Comparison of ENCODE assay signal across 8 cellular contexts in the genomic region with DNA sequence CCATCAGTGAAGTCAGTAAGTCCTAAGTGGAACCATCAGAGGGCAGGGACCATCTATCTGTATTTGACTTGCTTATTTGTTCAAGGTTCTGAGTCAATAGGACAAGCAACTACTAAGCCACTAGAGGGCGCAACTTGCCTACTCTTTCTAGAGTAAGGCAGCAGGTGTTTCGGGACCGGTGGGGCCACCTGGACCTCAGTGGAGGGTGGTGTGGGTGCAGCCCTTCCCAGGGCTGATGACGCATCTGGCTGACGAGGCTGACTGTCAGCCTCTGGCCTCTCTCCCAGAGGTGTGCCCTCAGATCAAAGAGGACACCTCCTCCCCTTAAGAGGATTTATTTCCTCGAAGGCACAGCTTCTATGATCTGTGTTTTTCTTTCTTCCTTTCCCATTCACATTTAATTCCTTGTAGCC. TPM values are rescaled to one million over a fixed set of nuclear protein-coding genes. Genes with fewer than 3 reads are reported as not detected.
DNase-seq lines count a peak whose midpoint lies in the region; ATAC-seq and TF ChIP-seq lines count a peak whose summit lies in the region.

No MANE protein-coding gene starts in this region.

- H3K9me2 ChIP-seq in GM23338 (ENCODE audit: insufficient read depth), result no peaks in the 10 kb centered on the region
- H3K9me2 ChIP-seq in MM.1S (replicated peaks; ENCODE audit: insufficient read depth, low read length), result no peaks in the 10 kb centered on the region
- H3K9me2 ChIP-seq in neural cell (ENCODE audit: insufficient read depth, low read length), result no peaks in the 10 kb centered on the region

- peak; percentile 98 for ATAC-seq in GM23338

- H3K4me1 ChIP-seq in GM23338 (ENCODE audit: insufficient read depth) (peaks cover 16% of the 10 kb centered on the region), MM.1S (ENCODE audit: low read length) (peaks cover 4% of the 10 kb centered on the region; the same call in 1 of the 2 replicates), fibroblast of lung (ENCODE audit: control insufficient read depth, extremely low read depth, insufficient read depth, low read length) (peaks cover 4% of the 10 kb centered on the region)

- H3K4me1 Mint-ChIP-seq in GM23338, result peaks cover 16% of the 10 kb centered on the region; the same call in 2 of the 3 replicates

- H3K27me3 Mint-ChIP-seq in GM23338 (ENCODE audit: insufficient read depth, low read depth, poor library complexity), result peaks cover 6% of the 10 kb centered on the region

- no peaks in the 10 kb centered on the region for H3K36me3 Mint-ChIP-seq in GM23338 (ENCODE audit: low read depth)

- DNase-seq in DMS53 treated with DMSO at 0.1 percent for 48 hours (lab: John Stamatoyannopoulos, UW; ENCODE audit: unreplicated experiment), result peak; percentile 97
- DNase-seq in GM23338 (ENCODE audit: low spot score), result peak; percentile 99
- peak; percentile 100 for DNase-seq in MM.1S
- DNase-seq in RPMI7951 (ENCODE audit: low read depth), result peak; percentile 75
- DNase-seq in activated T-helper 1 cell treated with Interleukin-2 at 50 U/mL for 16 hours (ENCODE audit: low read depth), result peak; percentile 73
- peak; percentile 77 to 85 for DNase-seq in fibroblast of lung (ENCODE audit: low read depth in 2 of 2)
- peak; percentile 97 for DNase-seq in superior temporal gyrus (ENCODE audit: extremely low spot score)

- H3K4me2 ChIP-seq in GM23338, result no peak overlapping the region
- H3K4me2 ChIP-seq in MM.1S (ENCODE audit: low read depth, low read length), result peak overlapping the region; percentile 17
- H3K4me2 ChIP-seq in fibroblast of lung (ENCODE audit: extremely low read depth, insufficient read depth, low read length), result no peak overlapping the region
- H3K4me2 ChIP-seq in neural cell (ENCODE audit: low read length), result no peak overlapping the region

- H3K79me2 ChIP-seq in GM23338 (replicated peaks; ENCODE audit: insufficient read depth) (no peaks in the 10 kb centered on the region), MM.1S (ENCODE audit: low read length) (no peaks in the 10 kb centered on the region), fibroblast of lung (ENCODE audit: control insufficient read depth, insufficient read depth, low read length) (no peaks in the 10 kb centered on the region), neural cell (replicated peaks; ENCODE audit: insufficient read depth, low read length) (no peaks in the 10 kb centered on the region)

- no peak for TF ChIP-seq EP300 in neural cell (conservative IDR thresholded peaks at IDR 0.05; ENCODE audit: poor library complexity, severe bottlenecking)

- H4K20me1 ChIP-seq in GM23338 (replicated peaks; ENCODE audit: insufficient read depth) (no peaks in the 10 kb centered on the region; the same call in 1 of the 2 replicates), MM.1S (ENCODE audit: insufficient read depth, low read length) (no peaks in the 10 kb centered on the region), fibroblast of lung (ENCODE audit: control insufficient read depth, extremely low read depth, insufficient read depth, low read length) (no peaks in the 10 kb centered on the region), neural cell (ENCODE audit: insufficient read depth) (no peaks in the 10 kb centered on the region)

- H3K27me3 ChIP-seq in GM23338 (ENCODE audit: insufficient read depth), result peaks cover 8% of the 10 kb centered on the region
- no peaks in the 10 kb centered on the region for H3K27me3 ChIP-seq in MM.1S (replicated peaks; ENCODE audit: insufficient read depth, low read length)
- H3K27me3 ChIP-seq in fibroblast of lung (ENCODE audit: control insufficient read depth, insufficient read depth, low read length), result no peaks in the 10 kb centered on the region
- H3K27me3 ChIP-seq in neural cell (ENCODE audit: insufficient read depth, low read depth, low read length), result peaks cover 20% of the 10 kb centered on the region

- H3K27ac ChIP-seq in GM23338 (ENCODE audit: low read depth) (no peak overlapping the region), MM.1S (ENCODE audit: low read length) (no peak overlapping the region), fibroblast of lung (ENCODE audit: insufficient read depth, low read length) (no peak overlapping the region), neural cell (ENCODE audit: low read length) (no peak overlapping the region)

- H3K9me3 ChIP-seq in MM.1S (replicated peaks; ENCODE audit: insufficient read depth, low read length) (no peaks in the 10 kb centered on the region), fibroblast of lung (ENCODE audit: control insufficient read depth, insufficient read depth, low read depth, low read length) (no peaks in the 10 kb centered on the region), neural cell (ENCODE audit: low read length) (no peaks in the 10 kb centered on the region)

- no peak overlapping the region for H3K27ac Mint-ChIP-seq in GM23338

- H3K9ac ChIP-seq in MM.1S (ENCODE audit: low read length) (no peak overlapping the region), fibroblast of lung (ENCODE audit: insufficient read depth, low read length) (no peak overlapping the region), neural cell (ENCODE audit: low read length) (no peak overlapping the region)

- no peaks in the 10 kb centered on the region for H3K9me3 Mint-ChIP-seq in GM23338

- no peaks in the 10 kb centered on the region for H3K36me3 ChIP-seq in GM23338 (ENCODE audit: insufficient read depth)
- H3K36me3 ChIP-seq in MM.1S (replicated peaks; ENCODE audit: insufficient read depth, low read length), result no peaks in the 10 kb centered on the region
- H3K36me3 ChIP-seq in fibroblast of lung (ENCODE audit: control insufficient read depth, insufficient read depth, low read length), result no peaks in the 10 kb centered on the region
- H3K36me3 ChIP-seq in neural cell (ENCODE audit: insufficient read depth, low read length), result no peaks in the 10 kb centered on the region

- no peak overlapping the region; the same call in 2 of the 3 replicates for H3K4me3 Mint-ChIP-seq in GM23338

- TF ChIP-seq CTCF in GM23338 (conservative IDR thresholded peaks at IDR 0.05; ENCODE audit: low read depth in 2 of 2) (peak; percentile 96 to 97), MM.1S (IDR thresholded peaks at IDR 0.05; ENCODE audit: low read length) (peak; percentile 99), fibroblast of lung (conservative IDR thresholded peaks at IDR 0.05 in 1 of 2, IDR thresholded peaks at IDR 0.05 in 1 of 2; ENCODE audit: low read depth in 1 of 2, low read length in 2 of 2) (peak; percentile 79 to 82), neural cell (IDR thresholded peaks at IDR 0.05; ENCODE audit: poor library complexity, severe bottlenecking) (peak; percentile 79)

- H2AFZ ChIP-seq in GM23338 (no peak overlapping the region), MM.1S (ENCODE audit: low read length) (0 out of 2 replicates have a peak overlapping the region, but pooled peaks have one; percentile 34), fibroblast of lung (ENCODE audit: low read length) (no peak overlapping the region), neural cell (ENCODE audit: low read depth, low read length) (no peak overlapping the region)

- no peak overlapping the region for H3K4me3 ChIP-seq in GM23338
- H3K4me3 ChIP-seq in MM.1S (ENCODE audit: low read length), result no peak overlapping the region
- H3K4me3 ChIP-seq in fibroblast of lung (replicated peaks in 1 of 4; ENCODE audit: control extremely low read depth in 1 of 4, insufficient read depth in 1 of 4, low read depth in 3 of 4, low read length in 4 of 4), result no peak overlapping the region
- H3K4me3 ChIP-seq in neural cell (ENCODE audit: low read length), result no peak overlapping the region

- peaks cover 3% of the 10 kb centered on the region; the same call in 1 of the 2 replicates for H3F3A ChIP-seq in GM23338 (replicated peaks; ENCODE audit: low read depth)
- no peaks in the 10 kb centered on the region for H3F3A ChIP-seq in MM.1S (ENCODE audit: insufficient read depth, low read length)
- H3F3A ChIP-seq in neural cell (ENCODE audit: insufficient read depth, low read length, poor library complexity, severe bottlenecking), result no peaks in the 10 kb centered on the region

- TF ChIP-seq RAD21 in neural cell (conservative IDR thresholded peaks at IDR 0.05), result peak; percentile 77

TF ChIP-seq in GM23338, 12 proteins besides CTCF, POLR2A, EP300 and RAD21:
- TF ChIP-seq JUNB (IDR thresholded peaks at IDR 0.05; ENCODE audit: unreplicated experiment), result no peak
- TF ChIP-seq STAT1 (IDR thresholded peaks at IDR 0.05; ENCODE audit: unreplicated experiment), result no peak
- TF ChIP-seq CREB1 (CRISPR knock-in tag; IDR thresholded peaks at IDR 0.05; ENCODE audit: low read depth), result peak; percentile 61

TF ChIP-seq in neural cell, 6 proteins besides CTCF, POLR2A, EP300 and RAD21:
- no peak for TF ChIP-seq MXI1 (conservative IDR thresholded peaks at IDR 0.05; ENCODE audit: poor library complexity, severe bottlenecking)
- peak; percentile 70 for TF ChIP-seq SMC3 (conservative IDR thresholded peaks at IDR 0.05; ENCODE audit: poor library complexity)

RNA-seq across cellular contexts. Expression of a gene that starts 6.6 kb away (rescaled TPM):
- 4.0 and 4.6 TPM in 2 replicates for total RNA-seq in GM23338 (2014; rRNA removed; shearing (Covaris generic))
- polyA plus RNA-seq in GM23338 (2016; fragmentation: Nextera tagmentation; extraction: Ambion mirVana), result 8.2 and 8.7 TPM in 2 replicates
- total RNA-seq in RPMI7951 (2014; rRNA removed; shearing (Covaris generic)), result 32.9 and 41.7 TPM in 2 replicates
- 13.4 and 21.1 TPM in 2 replicates for total RNA-seq in fibroblast of lung
- 13.2 and 17.8 TPM in 2 replicates for polyA plus RNA-seq in fibroblast of lung
- polyA plus RNA-seq in fibroblast of lung (2012), result 20.6 and 27.8 TPM in 2 replicates
- 2.5 and 5.3 TPM in 2 replicates for polyA minus RNA-seq in fibroblast of lung (ENCODE audit: low replicate concordance)
- not detected in 2 replicates for polyA plus RNA-seq in neural cell
- polyA minus RNA-seq in neural cell, result not detected in 2 replicates

RNA-seq across cellular contexts. Expression of a gene that starts 15.1 kb away (rescaled TPM):
- 9.9 and 18.0 TPM in 2 replicates for total RNA-seq in GM23338 (2014; rRNA removed; shearing (Covaris generic))
- polyA plus RNA-seq in GM23338 (2016; fragmentation: Nextera tagmentation; extraction: Ambion mirVana) (2.8 and 4.9 TPM in 2 replicates), fibroblast of lung (6.1 and 10.1 TPM in 2 replicates), neural cell (14.0 and 19.1 TPM in 2 replicates)
- total RNA-seq in RPMI7951 (2014; rRNA removed; shearing (Covaris generic)), result 7.6 and 8.1 TPM in 2 replicates
- total RNA-seq in fibroblast of lung, result 7.7 and 18.3 TPM in 2 replicates
- polyA plus RNA-seq in fibroblast of lung (2012), result 5.6 and 8.8 TPM in 2 replicates
- polyA minus RNA-seq in fibroblast of lung (ENCODE audit: low replicate concordance) (7.6 and 20.2 TPM in 2 replicates), neural cell (51.6 and 60.1 TPM in 2 replicates)
